In the genomic region with DNA sequence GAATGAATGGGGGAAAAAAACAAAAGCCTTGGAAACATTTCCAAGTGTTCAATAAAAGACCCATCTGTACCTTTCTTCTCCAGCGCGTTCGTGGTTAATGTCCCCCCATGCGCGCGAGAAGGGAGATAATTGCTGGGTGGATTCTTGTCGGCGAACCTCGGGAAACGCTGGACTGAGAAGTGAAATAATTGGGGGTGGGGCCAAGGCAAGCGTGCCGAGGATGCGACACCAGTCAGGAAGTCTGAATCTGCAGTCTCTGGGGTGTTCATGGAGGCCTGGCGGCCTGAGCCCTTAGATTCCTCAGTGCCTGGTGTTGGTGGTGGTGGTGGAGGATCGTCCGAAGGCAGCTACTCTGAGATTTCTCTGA, we compare ENCODE assay signal across 9 cellular contexts. TPM values are rescaled to one million over a fixed set of nuclear protein-coding genes. Genes with fewer than 3 reads are reported as not detected.
DNase-seq lines count a peak whose midpoint lies in the region; ATAC-seq and TF ChIP-seq lines count a peak whose summit lies in the region.
"Had no signal": no experiment of that assay in that cellular context is flagged by ENCODE, and none has a peak within 500 bp of the region (broad histone marks: within the 10 kb centered on the region; RNA-seq: fewer than 3 reads in every experiment).

No MANE protein-coding gene starts in this region.

- no peaks in the 10 kb centered on the region for H3K9me3 Mint-ChIP-seq in natural killer cell treated with Interleukin-12 subunit alpha and Interleukin-12 subunit beta and Interleukin-15 and Interleukin-18, amount 100 ng/mL, for 72 hours

- H3K36me3 Mint-ChIP-seq in natural killer cell treated with Interleukin-12 subunit alpha and Interleukin-12 subunit beta and Interleukin-15 and Interleukin-18, amount 100 ng/mL, for 72 hours: peaks cover 6% of the 10 kb centered on the region

- DNase-seq in natural killer cell treated with Interleukin-12 subunit alpha and Interleukin-12 subunit beta and Interleukin-15 and Interleukin-18, amount 100 ng/mL, for 72 hours (ENCODE audit: low spot score): no peak
- DNase-seq in COLO668 (lab: John Stamatoyannopoulos, UW; ENCODE audit: unreplicated experiment): no peak
- DNase-seq in SKM-1 (lab: John Stamatoyannopoulos, UW; ENCODE audit: unreplicated experiment): no peak
- no peak for DNase-seq in GF-D8 (lab: John Stamatoyannopoulos, UW)
- no peak for DNase-seq in activated effector memory CD4-positive, alpha-beta T cell treated with Interleukin-2 at 50 U/mL for 16 hours
- DNase-seq: cerebellar nuclear complex had no signal

- peak; percentile 28 for ATAC-seq in GM18498 (IDR thresholded peaks at IDR 0.05; ENCODE audit: unreplicated experiment)
- ATAC-seq in HG02885 (IDR thresholded peaks at IDR 0.05; ENCODE audit: poor library complexity, unreplicated experiment): peak; percentile 11
- ATAC-seq in natural killer cell treated with Interleukin-12 subunit alpha and Interleukin-12 subunit beta and Interleukin-15 and Interleukin-18, amount 100 ng/mL, for 72 hours: no peak

- TF ChIP-seq CTCF in WI38 (IDR thresholded peaks at IDR 0.05; ENCODE audit: low read depth, low read length): no peak

- H3K4me1 Mint-ChIP-seq in natural killer cell treated with Interleukin-12 subunit alpha and Interleukin-12 subunit beta and Interleukin-15 and Interleukin-18, amount 100 ng/mL, for 72 hours (ENCODE audit: low read depth in 2 of 2): peaks cover 14 to 15% of the 10 kb centered on the region in 2 donors

- H3K27ac Mint-ChIP-seq in natural killer cell treated with Interleukin-12 subunit alpha and Interleukin-12 subunit beta and Interleukin-15 and Interleukin-18, amount 100 ng/mL, for 72 hours: no peak overlapping the region

- H3K4me3 ChIP-seq in WI38 (ENCODE audit: low read depth, low read length): peak overlapping the region; percentile 30

- H3K4me3 Mint-ChIP-seq in natural killer cell treated with Interleukin-12 subunit alpha and Interleukin-12 subunit beta and Interleukin-15 and Interleukin-18, amount 100 ng/mL, for 72 hours: peak overlapping the region; percentile 47

- H3K27me3 Mint-ChIP-seq in natural killer cell treated with Interleukin-12 subunit alpha and Interleukin-12 subunit beta and Interleukin-15 and Interleukin-18, amount 100 ng/mL, for 72 hours: peaks cover 49 to 52% of the 10 kb centered on the region in 2 donors

RNA-seq across cellular contexts. Expression of a gene that starts 5.3 kb away (rescaled TPM):
- total RNA-seq in natural killer cell treated with Interleukin-12 subunit alpha and Interleukin-12 subunit beta and Interleukin-15 and Interleukin-18, amount 100 ng/mL, for 72 hours: not detected

Comparison
In these comparisons a context has a peak if more than half of its experiments do, and no peak if none do; other contexts are left out.
1. ATAC-seq: peak in GM18498 (single experiment) and HG02885 (single experiment); none in natural killer cell treated with Interleukin-12 subunit alpha and Interleukin-12 subunit beta and Interleukin-15 and Interleukin-18, amount 100 ng/mL, for 72 hours (0 of 2).